In genomic region chr6:135411339-135411738, GRCh38 we compare ENCODE assay signal across 15 cellular contexts.
DNase-seq lines count a peak whose midpoint lies in the region; ATAC-seq, FAIRE-seq and TF ChIP-seq lines count a peak whose summit lies in the region.
"Had no signal": no experiment of that assay in that cellular context is flagged by ENCODE, and none has a peak within 500 bp of the region (broad histone marks: within the 10 kb centered on the region; RNA-seq: fewer than 3 reads in every experiment).

No MANE protein-coding gene starts in this region.

- TF ChIP-seq EP300 in transverse colon (IDR thresholded peaks at IDR 0.05; ENCODE audit: low read depth) = no peak

- POLR2A ChIA-PET in activated CD8-positive, alpha-beta T cell treated with anti-CD3 and anti-CD28 coated beads for 36 hours (lab: Charles Lee) = no interaction called here
- POLR2A ChIA-PET in activated CD8-positive, alpha-beta T cell treated with anti-CD3 and anti-CD28 coated beads, Interleukin-2, amount 10 ng/mL, durations not matched to agents 7 days and 5 days (lab: Charles Lee) = interaction anchor here (0.6 kb wide), 1 partner anchor 214 kb away, joined by 3 read pairs; no protein-coding TSS in a partner anchor

- peaks cover 0 to 6% (median 0%) of the 10 kb centered on the region in 4 donors for H3K36me3 ChIP-seq in transverse colon

- H3K4me1 Mint-ChIP-seq in activated CD8-positive, alpha-beta T cell treated with anti-CD3 and anti-CD28 coated beads for 36 hours (ENCODE audit: low read depth) = no peaks in the 10 kb centered on the region
- H3K4me1 Mint-ChIP-seq in activated CD8-positive, alpha-beta T cell treated with anti-CD3 and anti-CD28 coated beads, Interleukin-2, amount 10 ng/mL, durations not matched to agents 7 days and 5 days (ENCODE audit: low read depth) = no peaks in the 10 kb centered on the region
- no peaks in the 10 kb centered on the region for H3K4me1 Mint-ChIP-seq in activated T-cell treated with anti-CD3 and anti-CD28 coated beads, Interleukin-2, amount 50 U/mL, for 24 hours (ENCODE audit: low read depth)
- H3K4me1 Mint-ChIP-seq: naive B cell; stimulated activated effector memory CD8-positive, alpha-beta T cell treated with anti-CD3 and anti-CD28 coated beads, Interleukin-12 subunit alpha, Interleukin-12 subunit beta, amount 100 ng/mL, for 72 hours had no signal

- ATAC-seq in activated CD8-positive, alpha-beta T cell treated with anti-CD3 and anti-CD28 coated beads for 36 hours = no peak
- no peak for ATAC-seq in activated CD8-positive, alpha-beta T cell treated with anti-CD3 and anti-CD28 coated beads, Interleukin-2, amount 10 ng/mL, durations not matched to agents 7 days and 5 days
- ATAC-seq in HG03571 (IDR thresholded peaks at IDR 0.05; ENCODE audit: unreplicated experiment) = no peak
- ATAC-seq: stimulated activated effector memory CD8-positive, alpha-beta T cell treated with anti-CD3 and anti-CD28 coated beads, Interleukin-12 subunit alpha, Interleukin-12 subunit beta, amount 100 ng/mL, for 72 hours had no signal

- peak; percentile 26 for TF ChIP-seq CTCF in activated CD8-positive, alpha-beta T cell treated with anti-CD3 and anti-CD28 coated beads for 36 hours (IDR thresholded peaks at IDR 0.05)
- TF ChIP-seq CTCF in epithelial cell of proximal tubule (conservative IDR thresholded peaks at IDR 0.05; ENCODE audit: low read depth, low read length) (peak; percentile 42), transverse colon (IDR thresholded peaks at IDR 0.05) (peak in 4 of 5 experiments; percentile 23 to 53 (median 42))

- H3K36me3 Mint-ChIP-seq in activated CD8-positive, alpha-beta T cell treated with anti-CD3 and anti-CD28 coated beads for 36 hours (ENCODE audit: low read depth) = peaks cover 15% of the 10 kb centered on the region
- H3K36me3 Mint-ChIP-seq in activated CD8-positive, alpha-beta T cell treated with anti-CD3 and anti-CD28 coated beads, Interleukin-2, amount 10 ng/mL, durations not matched to agents 7 days and 5 days (ENCODE audit: low read depth) = peaks cover 3% of the 10 kb centered on the region
- H3K36me3 Mint-ChIP-seq in activated T-cell treated with anti-CD3 and anti-CD28 coated beads, Interleukin-2, amount 50 U/mL, for 24 hours (ENCODE audit: low read depth) = peaks cover 59% of the 10 kb centered on the region
- H3K36me3 Mint-ChIP-seq: naive B cell had no signal

- H3K4me3 ChIP-seq in epithelial cell of proximal tubule (ENCODE audit: low read depth, low read length) (no peak overlapping the region), transverse colon (no peak overlapping the region)
- H3K4me3 ChIP-seq: BLaER1 treated with 17β-estradiol and CSF1 and Interleukin-3, amounts not matched to agents 10 nM and 100 nM; SJSA1 had no signal

- FAIRE-seq in HTR-8/SVneo (lab: Jason Lieb, UNC) = no peak

- no peak overlapping the region for H3K27ac Mint-ChIP-seq in activated CD8-positive, alpha-beta T cell treated with anti-CD3 and anti-CD28 coated beads for 36 hours
- no peak overlapping the region for H3K27ac Mint-ChIP-seq in activated CD8-positive, alpha-beta T cell treated with anti-CD3 and anti-CD28 coated beads, Interleukin-2, amount 10 ng/mL, durations not matched to agents 7 days and 5 days
- H3K27ac Mint-ChIP-seq in activated T-cell treated with anti-CD3 and anti-CD28 coated beads, Interleukin-2, amount 50 U/mL, for 24 hours = no peak overlapping the region
- H3K27ac Mint-ChIP-seq: activated naive CD8-positive, alpha-beta T cell; naive B cell; stimulated activated effector memory CD8-positive, alpha-beta T cell treated with anti-CD3 and anti-CD28 coated beads, Interleukin-12 subunit alpha, Interleukin-12 subunit beta, amount 100 ng/mL, for 72 hours had no signal

- CTCF ChIA-PET in activated CD8-positive, alpha-beta T cell treated with anti-CD3 and anti-CD28 coated beads for 36 hours (lab: Charles Lee) = interaction anchor here (1.2 to 1.6 kb wide), 2 partner anchors 12 kb away, joined by 3 to 5 read pairs; no protein-coding TSS in a partner anchor
- CTCF ChIA-PET in activated CD8-positive, alpha-beta T cell treated with anti-CD3 and anti-CD28 coated beads, Interleukin-2, amount 10 ng/mL, durations not matched to agents 7 days and 5 days (lab: Charles Lee) = interaction anchor here (0.6 to 2.1 kb wide), 5 partner anchors 11 to 815 kb away, joined by 3 to 5 read pairs (median 3); no protein-coding TSS in a partner anchor

- 67 to 72% methylated on average over 2 of the region's 2 CpGs for WGBS in transverse colon (ENCODE audit: low coverage in 1 of 2), 2 donors

- no peaks in the 10 kb centered on the region for H3K9me3 Mint-ChIP-seq in activated CD8-positive, alpha-beta T cell treated with anti-CD3 and anti-CD28 coated beads for 36 hours
- H3K9me3 Mint-ChIP-seq in activated CD8-positive, alpha-beta T cell treated with anti-CD3 and anti-CD28 coated beads, Interleukin-2, amount 10 ng/mL, durations not matched to agents 7 days and 5 days (ENCODE audit: insufficient read depth) = no peaks in the 10 kb centered on the region
- H3K9me3 Mint-ChIP-seq in activated T-cell treated with anti-CD3 and anti-CD28 coated beads, Interleukin-2, amount 50 U/mL, for 24 hours = no peaks in the 10 kb centered on the region
- H3K9me3 Mint-ChIP-seq: naive B cell; stimulated activated effector memory CD8-positive, alpha-beta T cell treated with anti-CD3 and anti-CD28 coated beads, Interleukin-12 subunit alpha, Interleukin-12 subunit beta, amount 100 ng/mL, for 72 hours had no signal

- no peak overlapping the region for H3K4me3 Mint-ChIP-seq in activated CD8-positive, alpha-beta T cell treated with anti-CD3 and anti-CD28 coated beads for 36 hours
- no peak overlapping the region for H3K4me3 Mint-ChIP-seq in activated CD8-positive, alpha-beta T cell treated with anti-CD3 and anti-CD28 coated beads, Interleukin-2, amount 10 ng/mL, durations not matched to agents 7 days and 5 days
- H3K4me3 Mint-ChIP-seq in activated T-cell treated with anti-CD3 and anti-CD28 coated beads, Interleukin-2, amount 50 U/mL, for 24 hours = no peak overlapping the region
- H3K4me3 Mint-ChIP-seq: activated naive CD8-positive, alpha-beta T cell; naive B cell; stimulated activated effector memory CD8-positive, alpha-beta T cell treated with anti-CD3 and anti-CD28 coated beads, Interleukin-12 subunit alpha, Interleukin-12 subunit beta, amount 100 ng/mL, for 72 hours had no signal

- in situ Hi-C loops in transverse colon (cut with MboI; ENCODE audit: low pct_ligation_motif_present in 1 of 4, low pct_unique_long_range_greater_than_20kb in 1 of 4, low sequenced_read_pairs in 3 of 4) = loop anchor here in 1 of 4 donors (25.0 kb wide), 1 partner anchor 274 kb away; no protein-coding TSS in a partner anchor

- no peak for TF ChIP-seq POLR2A in transverse colon (IDR thresholded peaks at IDR 0.05)

- H3K27me3 ChIP-seq in transverse colon = no peaks in the 10 kb centered on the region
- H3K27me3 ChIP-seq: BLaER1 treated with 17β-estradiol and CSF1 and Interleukin-3, amounts not matched to agents 10 nM and 100 nM; SJSA1 had no signal

- H3K9me3 ChIP-seq in transverse colon = no peaks in the 10 kb centered on the region
- H3K9me3 ChIP-seq: SJSA1 had no signal

- no peak for DNase-seq in activated CD8-positive, alpha-beta T cell treated with anti-CD3 and anti-CD28 coated beads for 36 hours
- DNase-seq in activated CD8-positive, alpha-beta T cell treated with anti-CD3 and anti-CD28 coated beads, Interleukin-2, amount 10 ng/mL, durations not matched to agents 7 days and 5 days = no peak
- DNase-seq in NCI-H526 treated with DMSO at 0.1 percent for 48 hours (lab: John Stamatoyannopoulos, UW) (peak; percentile 96), epithelial cell of proximal tubule (ENCODE audit: low read depth) (no peak), transverse colon (no peak), HTR-8/SVneo (ENCODE audit: insufficient read length, low spot score) (no peak)
- no peak for DNase-seq in activated T-cell treated with anti-CD3 and anti-CD28 coated beads, Interleukin-2, amount 50 U/mL, for 24 hours
- DNase-seq: activated CD4-positive, alpha-beta T cell treated with anti-CD3 and anti-CD28 coated beads, Interleukin-2, amount 50 U/mL, for 4 hours; effector memory CD4-positive, alpha-beta T cell; naive B cell had no signal

- H3K27ac ChIP-seq in transverse colon = no peak overlapping the region
- H3K27ac ChIP-seq: BLaER1 treated with 17β-estradiol and CSF1 and Interleukin-3, amounts not matched to agents 10 nM and 100 nM; SJSA1 had no signal

- no peaks in the 10 kb centered on the region for H3K27me3 Mint-ChIP-seq in activated CD8-positive, alpha-beta T cell treated with anti-CD3 and anti-CD28 coated beads for 36 hours
- no peaks in the 10 kb centered on the region for H3K27me3 Mint-ChIP-seq in activated CD8-positive, alpha-beta T cell treated with anti-CD3 and anti-CD28 coated beads, Interleukin-2, amount 10 ng/mL, durations not matched to agents 7 days and 5 days (ENCODE audit: low read depth)
- no peaks in the 10 kb centered on the region for H3K27me3 Mint-ChIP-seq in activated T-cell treated with anti-CD3 and anti-CD28 coated beads, Interleukin-2, amount 50 U/mL, for 24 hours
- H3K27me3 Mint-ChIP-seq: activated naive CD8-positive, alpha-beta T cell; naive B cell had no signal

- peaks cover 0 to 5% (median 0%) of the 10 kb centered on the region in 4 donors for H3K4me1 ChIP-seq in transverse colon
- H3K4me1 ChIP-seq: SJSA1 had no signal

- intact Hi-C loops in activated CD8-positive, alpha-beta T cell treated with anti-CD3 and anti-CD28 coated beads for 36 hours (cut with micrococcal nuclease) = no loop called here
- intact Hi-C loops in transverse colon (cut with DNase I; ENCODE audit: low total_unique reads) = no loop called here
